In genomic region chr17:29567362-29568330, GRCh38 we compare ENCODE assay signal across 8 cellular contexts. TPM values are rescaled to one million over a fixed set of nuclear protein-coding genes. Genes with fewer than 3 reads are reported as not detected.
DNase-seq lines count a peak whose midpoint lies in the region; FAIRE-seq and TF ChIP-seq lines count a peak whose summit lies in the region.

No MANE protein-coding gene starts in this region.

- TF ChIP-seq CTCF in NB4 (IDR thresholded peaks at IDR 0.05; ENCODE audit: low read depth, low read length), result peak; percentile 20
- peak; percentile 42 for TF ChIP-seq CTCF in bronchial epithelial cell (IDR thresholded peaks at IDR 0.05; ENCODE audit: insufficient read depth, low read length, severe bottlenecking)
- TF ChIP-seq CTCF in kidney epithelial cell (IDR thresholded peaks at IDR 0.05; ENCODE audit: insufficient read depth, low read length, poor library complexity, severe bottlenecking), result peak; percentile 46

- H3K36me3 ChIP-seq in bronchial epithelial cell (ENCODE audit: control insufficient read depth, insufficient read depth, low read length) (no peaks in the 10 kb centered on the region), kidney epithelial cell (ENCODE audit: control insufficient read depth, insufficient read depth, low read length) (no peaks in the 10 kb centered on the region)

- no peaks in the 10 kb centered on the region for H3K27me3 ChIP-seq in bronchial epithelial cell (ENCODE audit: control insufficient read depth, insufficient read depth, low read length)
- H3K27me3 ChIP-seq in kidney epithelial cell (ENCODE audit: control insufficient read depth, insufficient read depth, low read length), result no peaks in the 10 kb centered on the region

- FAIRE-seq in bronchial epithelial cell (lab: Jason Lieb, UNC), result no peak

- no peak for TF ChIP-seq POLR2A in NB4 (IDR thresholded peaks at IDR 0.05; ENCODE audit: extremely low read depth, insufficient read length)

- H3K4me3 ChIP-seq in GM08714 (ENCODE audit: low read length) (peak overlapping the region; percentile 58), NB4 (ENCODE audit: low read depth, low read length) (peak overlapping the region; percentile 83), bronchial epithelial cell (ENCODE audit: low read depth, low read length) (peak overlapping the region; percentile 61), kidney epithelial cell (ENCODE audit: low read depth, low read length) (peak overlapping the region; percentile 59)

- peak; percentile 58 for DNase-seq in HCEC 1CT
- DNase-seq in NB4 (ENCODE audit: low read depth), result peak; percentile 90
- peak; percentile 75 for DNase-seq in UCSD-AML1 (lab: John Stamatoyannopoulos, UW; ENCODE audit: unreplicated experiment)
- no peak for DNase-seq in bronchial epithelial cell (ENCODE audit: low read depth)
- DNase-seq in kidney epithelial cell (ENCODE audit: low read depth), result no peak
- DNase-seq in stimulated activated CD4-positive, alpha-beta T cell treated with anti-CD3 and anti-CD28 coated beads, Interleukin-2, amount 100 ng/mL, for 24 hours, result peak; percentile 77 to 82
- DNase-seq in NCI-H2029 treated with DMSO at 0.1 percent for 48 hours (lab: John Stamatoyannopoulos, UW), result no peak

RNA-seq across cellular contexts. Expression of gene ABHD15, which starts 0.8 kb away (rescaled TPM):
- total RNA-seq in bronchial epithelial cell, result 5.2 and 6.3 TPM in 2 replicates
- 6.4 and 8.3 TPM in 2 replicates for total RNA-seq in kidney epithelial cell

RNA-seq across cellular contexts. Expression of gene TP53I13, which starts 0.9 kb away (rescaled TPM):
- total RNA-seq in bronchial epithelial cell (25.3 and 30.1 TPM in 2 replicates), kidney epithelial cell (68.4 and 70.4 TPM in 2 replicates)

RNA-seq across cellular contexts. Expression of gene GIT1, which starts 21.8 kb away (rescaled TPM):
- total RNA-seq in bronchial epithelial cell (16.3 and 17.4 TPM in 2 replicates), kidney epithelial cell (63.8 and 89.8 TPM in 2 replicates)

RNA-seq across cellular contexts. Expression of gene ANKRD13B, which starts 25.3 kb away (rescaled TPM):
- total RNA-seq in bronchial epithelial cell, result 2.0 and 2.4 TPM in 2 replicates
- total RNA-seq in kidney epithelial cell, result 13.1 and 13.8 TPM in 2 replicates

RNA-seq across cellular contexts. Expression of gene CORO6, which starts 55.1 kb away (rescaled TPM):
- total RNA-seq in bronchial epithelial cell (0.79 and 1.0 TPM in 2 replicates), kidney epithelial cell (2.2 and 2.7 TPM in 2 replicates)

Comparison
In these comparisons a context has a peak if more than half of its experiments do, and no peak if none do; other contexts are left out.
1. DNase-seq: peak in HCEC 1CT (single experiment), NB4 (single experiment), UCSD-AML1 (single experiment) and stimulated activated CD4-positive, alpha-beta T cell treated with anti-CD3 and anti-CD28 coated beads, Interleukin-2, amount 100 ng/mL, for 24 hours (2 of 2); none in bronchial epithelial cell (single experiment), kidney epithelial cell (single experiment) and NCI-H2029 treated with DMSO at 0.1 percent for 48 hours (single experiment).
2. Peak in every context shown above with its lines, with median percentiles within 50 percentile points of each other: H3K4me3 ChIP-seq and CTCF ChIP-seq.